Comparison of ENCODE assay signal across 11 cellular contexts in genomic region chr10:56258991-56259390, GRCh38.
"Had no signal": no experiment of that assay in that cellular context is flagged by ENCODE, and none has a peak within 500 bp of the region (broad histone marks: within the 10 kb centered on the region; RNA-seq: fewer than 3 reads in every experiment).

No MANE protein-coding gene starts in this region.

- H3K4me3 ChIP-seq: GM23338, HAP-1 had no signal

- H3K9ac ChIP-seq: KMS-11 had no signal

- H2AFZ ChIP-seq: GM23338 had no signal

- DNase-seq: HFFc6, Karpas-422, KBM-7 had no signal

- ATAC-seq: GM23338, HCT116, HepG2 had no signal

- H3K27ac ChIP-seq: HL-60, KMS-11 had no signal

- H3K9me3 ChIP-seq: HAP-1 had no signal

- H3K36me3 ChIP-seq: HAP-1 had no signal

- H3K4me2 ChIP-seq: GM23338, KMS-11 had no signal

- H3K4me1 ChIP-seq: HAP-1 had no signal

- FAIRE-seq: H1, H54, HepG2 had no signal
